Comparison of ENCODE assay signal across 8 cellular contexts in the genomic region with DNA sequence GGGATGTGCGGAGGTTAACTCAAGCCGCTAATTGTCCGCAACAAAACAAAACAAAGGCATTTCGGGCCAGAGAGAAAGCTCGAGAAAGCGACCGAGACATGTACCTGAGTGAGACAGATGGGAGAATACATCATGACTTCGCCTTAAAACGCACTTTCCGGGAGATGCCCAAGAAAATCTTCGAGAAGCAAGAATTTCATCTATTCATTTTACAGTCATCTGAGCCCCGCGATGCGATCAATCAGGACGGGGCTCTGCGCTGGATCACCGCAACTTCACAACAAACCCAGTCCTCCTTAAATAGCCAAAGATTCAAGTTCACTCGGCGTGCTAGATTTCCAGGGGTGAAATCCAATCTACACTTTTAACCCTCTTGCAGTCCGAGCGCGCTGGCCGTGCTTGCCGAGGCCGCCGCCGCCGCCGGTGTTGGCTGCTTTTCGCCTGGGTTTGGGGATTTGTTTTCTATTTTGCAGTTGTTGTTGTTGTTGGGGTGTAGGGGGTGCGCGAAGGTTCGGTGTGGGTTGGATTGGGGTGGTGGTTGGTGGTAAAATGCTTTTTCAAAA. TPM values are rescaled to one million over a fixed set of nuclear protein-coding genes. Genes with fewer than 3 reads are reported as not detected.
DNase-seq lines count a peak whose midpoint lies in the region; ATAC-seq, FAIRE-seq and TF ChIP-seq lines count a peak whose summit lies in the region.

No MANE protein-coding gene starts in this region.

- TF ChIP-seq CTCF in GM13977 (IDR thresholded peaks at IDR 0.05; ENCODE audit: extremely low read depth, insufficient read depth, missing control alignments) (no peak), bronchial epithelial cell (IDR thresholded peaks at IDR 0.05; ENCODE audit: insufficient read depth, low read length, severe bottlenecking) (no peak)

- in situ Hi-C loops in GM13977 (cut with MboI; ENCODE audit: low pct_unique_long_range_greater_than_20kb, low sequenced_read_pairs, unreplicated experiment) = no loop called here

- ATAC-seq in GM19023 (IDR thresholded peaks at IDR 0.05; ENCODE audit: unreplicated experiment) (no peak), GM21786 (IDR thresholded peaks at IDR 0.05; ENCODE audit: unreplicated experiment) (no peak), GM18861 (IDR thresholded peaks at IDR 0.05; ENCODE audit: unreplicated experiment) (no peak)

- no peaks in the 10 kb centered on the region for H3K36me3 ChIP-seq in bronchial epithelial cell (ENCODE audit: control insufficient read depth, insufficient read depth, low read length)

- H3K27me3 ChIP-seq in bronchial epithelial cell (ENCODE audit: control insufficient read depth, insufficient read depth, low read length) = no peaks in the 10 kb centered on the region

- DNase-seq in GM13977 (ENCODE audit: low spot score) = peak; percentile 45
- DNase-seq in NCI-H748 (lab: John Stamatoyannopoulos, UW; ENCODE audit: unreplicated experiment) = peak; percentile 80
- peak; percentile 14 for DNase-seq in bronchial epithelial cell (ENCODE audit: low read depth)
- DNase-seq in left kidney (ENCODE audit: low read depth, low spot score) = peak; percentile 81
- DNase-seq in superior temporal gyrus (ENCODE audit: extremely low spot score) = peak; percentile 70

- no peak for FAIRE-seq in bronchial epithelial cell (lab: Jason Lieb, UNC)

- peak overlapping the region; percentile 83 for H3K4me3 ChIP-seq in bronchial epithelial cell (ENCODE audit: low read depth, low read length)

RNA-seq across cellular contexts. Expression of a gene that starts 0.5 kb away (rescaled TPM):
- 11.6 and 11.9 TPM in 2 replicates for total RNA-seq in bronchial epithelial cell

Comparison
In these comparisons a context has a peak if more than half of its experiments do, and no peak if none do; other contexts are left out.
1. DNase-seq: peak in every context shown above with its lines; median percentile 81 in left kidney; 80 in NCI-H748; 70 in superior temporal gyrus; 45 in GM13977; 14 in bronchial epithelial cell.